In the genomic region with DNA sequence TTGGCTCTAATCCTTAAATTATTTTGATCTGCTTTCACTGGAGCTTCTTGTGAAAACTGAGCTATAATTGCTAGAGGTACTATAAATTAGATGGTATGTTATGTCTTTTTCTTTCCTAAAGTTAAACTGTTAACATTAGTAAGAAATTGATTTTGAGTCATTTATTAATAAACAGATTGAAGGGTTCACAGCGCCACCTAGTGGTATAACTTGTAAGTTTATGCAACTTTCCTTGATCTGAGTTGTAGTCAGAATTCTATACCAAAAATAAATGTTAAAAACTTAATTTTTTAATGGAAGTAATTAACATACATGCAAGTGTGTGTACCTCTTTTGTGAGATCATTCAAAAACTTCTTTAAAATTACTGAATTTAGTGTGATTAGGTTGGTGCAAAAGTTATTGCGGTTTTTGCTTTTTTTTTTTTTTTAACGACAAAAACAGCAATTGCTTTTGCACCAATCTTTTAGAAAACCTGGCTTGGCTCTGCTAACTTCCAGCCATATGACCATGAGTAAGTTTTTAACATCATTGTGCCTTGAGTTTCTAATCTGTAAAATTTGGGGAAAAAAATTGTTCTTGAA, we compare ENCODE assay signal across 2 cellular contexts.
TF ChIP-seq lines count a peak whose summit lies in the region.

No MANE protein-coding gene starts in this region.

TF ChIP-seq in SK-N-SH, 30 proteins besides CTCF, POLR2A, EP300 and RAD21:
- TF ChIP-seq, protein P1, sequence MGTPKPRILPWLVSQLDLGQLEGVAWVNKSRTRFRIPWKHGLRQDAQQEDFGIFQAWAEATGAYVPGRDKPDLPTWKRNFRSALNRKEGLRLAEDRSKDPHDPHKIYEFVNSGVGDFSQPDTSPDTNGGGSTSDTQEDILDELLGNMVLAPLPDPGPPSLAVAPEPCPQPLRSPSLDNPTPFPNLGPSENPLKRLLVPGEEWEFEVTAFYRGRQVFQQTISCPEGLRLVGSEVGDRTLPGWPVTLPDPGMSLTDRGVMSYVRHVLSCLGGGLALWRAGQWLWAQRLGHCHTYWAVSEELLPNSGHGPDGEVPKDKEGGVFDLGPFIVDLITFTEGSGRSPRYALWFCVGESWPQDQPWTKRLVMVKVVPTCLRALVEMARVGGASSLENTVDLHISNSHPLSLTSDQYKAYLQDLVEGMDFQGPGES (IDR thresholded peaks at IDR 0.05; ENCODE audit: low read depth, low read length), result no peak
- no peak for TF ChIP-seq FOXM1 (IDR thresholded peaks at IDR 0.05; ENCODE audit: low read depth)
- TF ChIP-seq GATA2 (CRISPR knock-in tag; IDR thresholded peaks at IDR 0.05), result no peak
- TF ChIP-seq, protein P2, sequence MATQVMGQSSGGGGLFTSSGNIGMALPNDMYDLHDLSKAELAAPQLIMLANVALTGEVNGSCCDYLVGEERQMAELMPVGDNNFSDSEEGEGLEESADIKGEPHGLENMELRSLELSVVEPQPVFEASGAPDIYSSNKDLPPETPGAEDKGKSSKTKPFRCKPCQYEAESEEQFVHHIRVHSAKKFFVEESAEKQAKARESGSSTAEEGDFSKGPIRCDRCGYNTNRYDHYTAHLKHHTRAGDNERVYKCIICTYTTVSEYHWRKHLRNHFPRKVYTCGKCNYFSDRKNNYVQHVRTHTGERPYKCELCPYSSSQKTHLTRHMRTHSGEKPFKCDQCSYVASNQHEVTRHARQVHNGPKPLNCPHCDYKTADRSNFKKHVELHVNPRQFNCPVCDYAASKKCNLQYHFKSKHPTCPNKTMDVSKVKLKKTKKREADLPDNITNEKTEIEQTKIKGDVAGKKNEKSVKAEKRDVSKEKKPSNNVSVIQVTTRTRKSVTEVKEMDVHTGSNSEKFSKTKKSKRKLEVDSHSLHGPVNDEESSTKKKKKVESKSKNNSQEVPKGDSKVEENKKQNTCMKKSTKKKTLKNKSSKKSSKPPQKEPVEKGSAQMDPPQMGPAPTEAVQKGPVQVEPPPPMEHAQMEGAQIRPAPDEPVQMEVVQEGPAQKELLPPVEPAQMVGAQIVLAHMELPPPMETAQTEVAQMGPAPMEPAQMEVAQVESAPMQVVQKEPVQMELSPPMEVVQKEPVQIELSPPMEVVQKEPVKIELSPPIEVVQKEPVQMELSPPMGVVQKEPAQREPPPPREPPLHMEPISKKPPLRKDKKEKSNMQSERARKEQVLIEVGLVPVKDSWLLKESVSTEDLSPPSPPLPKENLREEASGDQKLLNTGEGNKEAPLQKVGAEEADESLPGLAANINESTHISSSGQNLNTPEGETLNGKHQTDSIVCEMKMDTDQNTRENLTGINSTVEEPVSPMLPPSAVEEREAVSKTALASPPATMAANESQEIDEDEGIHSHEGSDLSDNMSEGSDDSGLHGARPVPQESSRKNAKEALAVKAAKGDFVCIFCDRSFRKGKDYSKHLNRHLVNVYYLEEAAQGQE (IDR thresholded peaks at IDR 0.05; ENCODE audit: low read depth, low read length), result no peak
- TF ChIP-seq SIN3A (IDR thresholded peaks at IDR 0.05; ENCODE audit: borderline replicate concordance, low read depth, low read length), result no peak
- no peak for TF ChIP-seq GABPA (IDR thresholded peaks at IDR 0.05; ENCODE audit: low read depth)
- TF ChIP-seq NRF1 (IDR thresholded peaks at IDR 0.05; ENCODE audit: low read depth, low read length), result no peak
- TF ChIP-seq CHD2 (IDR thresholded peaks at IDR 0.05; ENCODE audit: low read length, partially characterized antibody), result no peak
- TF ChIP-seq, protein P3, sequence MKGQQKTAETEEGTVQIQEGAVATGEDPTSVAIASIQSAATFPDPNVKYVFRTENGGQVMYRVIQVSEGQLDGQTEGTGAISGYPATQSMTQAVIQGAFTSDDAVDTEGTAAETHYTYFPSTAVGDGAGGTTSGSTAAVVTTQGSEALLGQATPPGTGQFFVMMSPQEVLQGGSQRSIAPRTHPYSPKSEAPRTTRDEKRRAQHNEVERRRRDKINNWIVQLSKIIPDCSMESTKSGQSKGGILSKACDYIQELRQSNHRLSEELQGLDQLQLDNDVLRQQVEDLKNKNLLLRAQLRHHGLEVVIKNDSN (IDR thresholded peaks at IDR 0.05; ENCODE audit: borderline replicate concordance, low read depth), result no peak
- TF ChIP-seq TCF12 (IDR thresholded peaks at IDR 0.05), result no peak
- no peak for TF ChIP-seq FOSL2 (IDR thresholded peaks at IDR 0.05; ENCODE audit: borderline replicate concordance, low read depth)
- TF ChIP-seq MXI1 (IDR thresholded peaks at IDR 0.05; ENCODE audit: low read depth, low read length), result no peak
- no peak for TF ChIP-seq SMC3 (IDR thresholded peaks at IDR 0.05; ENCODE audit: low read depth, low read length)
- TF ChIP-seq ELF1 (IDR thresholded peaks at IDR 0.05), result no peak
- TF ChIP-seq, protein P4, sequence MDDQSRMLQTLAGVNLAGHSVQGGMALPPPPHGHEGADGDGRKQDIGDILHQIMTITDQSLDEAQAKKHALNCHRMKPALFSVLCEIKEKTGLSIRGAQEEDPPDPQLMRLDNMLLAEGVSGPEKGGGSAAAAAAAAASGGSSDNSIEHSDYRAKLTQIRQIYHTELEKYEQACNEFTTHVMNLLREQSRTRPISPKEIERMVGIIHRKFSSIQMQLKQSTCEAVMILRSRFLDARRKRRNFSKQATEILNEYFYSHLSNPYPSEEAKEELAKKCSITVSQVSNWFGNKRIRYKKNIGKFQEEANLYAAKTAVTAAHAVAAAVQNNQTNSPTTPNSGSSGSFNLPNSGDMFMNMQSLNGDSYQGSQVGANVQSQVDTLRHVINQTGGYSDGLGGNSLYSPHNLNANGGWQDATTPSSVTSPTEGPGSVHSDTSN (IDR thresholded peaks at IDR 0.05), result no peak
- TF ChIP-seq MEF2A (IDR thresholded peaks at IDR 0.05; ENCODE audit: borderline replicate concordance, low read depth), result no peak
- TF ChIP-seq RFX5 (IDR thresholded peaks at IDR 0.05; ENCODE audit: low read length), result no peak
- no peak for TF ChIP-seq JUND (IDR thresholded peaks at IDR 0.05)
- TF ChIP-seq, protein P5, sequence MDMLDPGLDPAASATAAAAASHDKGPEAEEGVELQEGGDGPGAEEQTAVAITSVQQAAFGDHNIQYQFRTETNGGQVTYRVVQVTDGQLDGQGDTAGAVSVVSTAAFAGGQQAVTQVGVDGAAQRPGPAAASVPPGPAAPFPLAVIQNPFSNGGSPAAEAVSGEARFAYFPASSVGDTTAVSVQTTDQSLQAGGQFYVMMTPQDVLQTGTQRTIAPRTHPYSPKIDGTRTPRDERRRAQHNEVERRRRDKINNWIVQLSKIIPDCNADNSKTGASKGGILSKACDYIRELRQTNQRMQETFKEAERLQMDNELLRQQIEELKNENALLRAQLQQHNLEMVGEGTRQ (IDR thresholded peaks at IDR 0.05; ENCODE audit: borderline replicate concordance, low read depth, low read length), result no peak

TF ChIP-seq in SK-N-SH treated with all-trans-retinoic acid at 6 μM for 48 hours, 23 proteins besides CTCF, POLR2A, EP300 and RAD21:
- TF ChIP-seq, protein P6, sequence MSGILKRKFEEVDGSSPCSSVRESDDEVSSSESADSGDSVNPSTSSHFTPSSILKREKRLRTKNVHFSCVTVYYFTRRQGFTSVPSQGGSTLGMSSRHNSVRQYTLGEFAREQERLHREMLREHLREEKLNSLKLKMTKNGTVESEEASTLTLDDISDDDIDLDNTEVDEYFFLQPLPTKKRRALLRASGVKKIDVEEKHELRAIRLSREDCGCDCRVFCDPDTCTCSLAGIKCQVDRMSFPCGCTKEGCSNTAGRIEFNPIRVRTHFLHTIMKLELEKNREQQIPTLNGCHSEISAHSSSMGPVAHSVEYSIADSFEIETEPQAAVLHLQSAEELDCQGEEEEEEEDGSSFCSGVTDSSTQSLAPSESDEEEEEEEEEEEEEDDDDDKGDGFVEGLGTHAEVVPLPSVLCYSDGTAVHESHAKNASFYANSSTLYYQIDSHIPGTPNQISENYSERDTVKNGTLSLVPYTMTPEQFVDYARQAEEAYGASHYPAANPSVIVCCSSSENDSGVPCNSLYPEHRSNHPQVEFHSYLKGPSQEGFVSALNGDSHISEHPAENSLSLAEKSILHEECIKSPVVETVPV (CRISPR knock-in tag; IDR thresholded peaks at IDR 0.05), result no peak
- TF ChIP-seq ZC3H10 (CRISPR knock-in tag; IDR thresholded peaks at IDR 0.05), result no peak
